21 cellular contexts compared by ENCODE assay signal in the genomic region with DNA sequence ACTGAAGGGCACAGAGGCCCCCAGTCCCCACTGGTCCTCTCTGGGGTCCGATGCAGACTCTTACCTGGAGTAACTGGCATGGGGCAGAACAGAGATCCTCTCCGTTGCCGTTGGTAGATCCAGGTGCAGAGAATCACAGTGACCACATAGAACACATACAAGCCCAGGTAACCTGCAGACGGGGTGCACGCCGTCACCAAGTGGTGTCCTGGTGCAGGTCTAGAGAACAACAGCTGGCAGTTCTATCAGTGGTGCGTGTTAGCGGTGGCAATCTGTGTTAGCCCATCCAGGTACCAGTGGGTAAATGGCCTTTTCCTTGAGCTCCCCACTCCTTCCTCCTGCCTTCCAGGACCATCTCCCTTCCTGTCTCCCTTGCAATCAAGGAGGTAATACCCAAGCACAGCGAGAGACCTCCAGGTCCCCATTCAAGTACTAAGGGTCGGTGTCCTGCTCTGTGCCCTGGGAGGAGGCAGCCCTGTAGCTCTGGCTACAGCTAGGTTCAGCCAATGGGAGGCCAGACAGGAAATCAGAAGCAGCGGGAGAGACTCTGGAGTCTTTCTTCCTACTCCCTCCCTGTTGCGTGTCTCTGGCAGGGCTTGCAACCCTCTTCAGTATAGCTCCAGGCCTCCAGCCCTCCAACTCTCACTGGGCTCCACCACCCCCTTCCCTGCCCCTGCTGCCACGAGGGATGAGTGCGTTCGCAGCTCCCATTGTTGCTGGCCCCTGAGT.
"Had no signal": no experiment of that assay in that cellular context is flagged by ENCODE, and none has a peak within 500 bp of the region (broad histone marks: within the 10 kb centered on the region; RNA-seq: fewer than 3 reads in every experiment).

No MANE protein-coding gene starts in this region.

- H3K9me3 ChIP-seq: lower lobe of right lung, thyroid gland had no signal

- H3K4me1 ChIP-seq: lower lobe of right lung, thyroid gland had no signal

- H3K27me3 Mint-ChIP-seq: activated CD4-positive, alpha-beta memory T cell treated with anti-CD3 and anti-CD28 coated beads, Interleukin-2, amount 10 ng/mL, durations not matched to agents 7 days and 5 days; activated CD4-positive, alpha-beta T cell treated with anti-CD3 and anti-CD28 coated beads, Interleukin-2, amount 10 ng/mL, durations not matched to agents 24 days and 14 days; activated naive CD8-positive, alpha-beta T cell; naive thymus-derived CD4-positive, alpha-beta T cell; progenitor cell of endocrine pancreas; stimulated activated naive CD8-positive, alpha-beta T cell treated with anti-CD3 and anti-CD28 coated beads, Interleukin-15, Interleukin-2, amounts not matched to agents 100 ng/mL and 50 ng/mL, for 24 hours had no signal

- H3K4me3 ChIP-seq: lower lobe of right lung, thyroid gland had no signal

- ATAC-seq: activated CD4-positive, CD25-positive, alpha-beta regulatory T cell treated with anti-CD3 and anti-CD28 coated beads, Interleukin-2, amount 50 U/mL, for 24 hours; lower lobe of right lung; naive thymus-derived CD4-positive, alpha-beta T cell had no signal

- H3K9me3 Mint-ChIP-seq: activated CD4-positive, alpha-beta T cell treated with anti-CD3 and anti-CD28 coated beads, Interleukin-2, amount 10 ng/mL, durations not matched to agents 24 days and 14 days; activated T-helper 2 cell treated with anti-CD3 and anti-CD28 coated beads, Interferon-gamma antibody, Interleukin-2, Interleukin-4, amounts not matched to agents 10 μg/mL and 5 μg/mL and 100 μg/mL, durations not matched to agents 14 hours and 24 hours and 36 hours had no signal

- H3K27ac ChIP-seq: lower lobe of right lung, thyroid gland had no signal

- H3K27me3 ChIP-seq: thyroid gland had no signal

- H3K27ac Mint-ChIP-seq: activated CD4-positive, alpha-beta memory T cell treated with anti-CD3 and anti-CD28 coated beads, Interleukin-2, amount 10 ng/mL, durations not matched to agents 7 days and 5 days; activated CD4-positive, alpha-beta T cell treated with anti-CD3 and anti-CD28 coated beads, Interleukin-2, amount 10 ng/mL, durations not matched to agents 24 days and 14 days; activated naive CD8-positive, alpha-beta T cell; activated T-helper 2 cell treated with anti-CD3 and anti-CD28 coated beads, Interferon-gamma antibody, Interleukin-2, Interleukin-4, amounts not matched to agents 10 μg/mL and 5 μg/mL and 100 μg/mL, durations not matched to agents 14 hours and 24 hours and 36 hours; progenitor cell of endocrine pancreas; stimulated activated naive CD8-positive, alpha-beta T cell treated with anti-CD3 and anti-CD28 coated beads, Interleukin-15, Interleukin-2, amounts not matched to agents 100 ng/mL and 50 ng/mL, for 24 hours had no signal

- H3K4me3 Mint-ChIP-seq: activated CD4-positive, alpha-beta memory T cell treated with anti-CD3 and anti-CD28 coated beads, Interleukin-2, amount 10 ng/mL, durations not matched to agents 7 days and 5 days; activated CD4-positive, alpha-beta T cell treated with anti-CD3 and anti-CD28 coated beads, Interleukin-2, amount 10 ng/mL, durations not matched to agents 24 days and 14 days; activated naive CD8-positive, alpha-beta T cell; stimulated activated naive CD8-positive, alpha-beta T cell treated with anti-CD3 and anti-CD28 coated beads, Interleukin-15, Interleukin-2, amounts not matched to agents 100 ng/mL and 50 ng/mL, for 24 hours had no signal

- DNase-seq: activated CD4-positive, alpha-beta memory T cell treated with anti-CD3 and anti-CD28 coated beads, Interleukin-2, amount 10 ng/mL, durations not matched to agents 7 days and 5 days; activated CD4-positive, alpha-beta T cell treated with anti-CD3 and anti-CD28 coated beads, Interleukin-2, amount 10 ng/mL, durations not matched to agents 24 days and 14 days; activated naive CD4-positive, alpha-beta T cell; amygdala; cerebellar nuclear complex; cortex of kidney; erythroblast; foreskin fibroblast; kidney; lower lobe of right lung; mesendoderm; naive thymus-derived CD4-positive, alpha-beta T cell; retina; stimulated activated CD4-positive, alpha-beta T cell treated with anti-CD3 and anti-CD28 coated beads, Interleukin-4, amount 100 ng/mL, for 1 hour; substantia nigra; thyroid gland had no signal
